9 cellular contexts compared by ENCODE assay signal in genomic region chr1:202018476-202019234, GRCh38. TPM values are rescaled to one million over a fixed set of nuclear protein-coding genes. Genes with fewer than 3 reads are reported as not detected.
DNase-seq lines count a peak whose midpoint lies in the region; ATAC-seq and TF ChIP-seq lines count a peak whose summit lies in the region.
"Had no signal": no experiment of that assay in that cellular context is flagged by ENCODE, and none has a peak within 500 bp of the region (broad histone marks: within the 10 kb centered on the region; RNA-seq: fewer than 3 reads in every experiment).

No MANE protein-coding gene starts in this region.

- H3K36me3 ChIP-seq in Peyer's patch (peaks cover 0 to 22% (median 0%) of the 10 kb centered on the region in 3 donors), iPS-15b (ENCODE audit: control insufficient read depth, insufficient read depth, low read length) (peaks cover 25% of the 10 kb centered on the region)

- in situ Hi-C loops in GM13976 (cut with MboI; ENCODE audit: low sequenced_read_pairs, unreplicated experiment): no loop called here

- H3K27me3 ChIP-seq in Peyer's patch (no peaks in the 10 kb centered on the region), iPS-15b (ENCODE audit: control insufficient read depth, insufficient read depth, low read length) (no peaks in the 10 kb centered on the region)

- H3K9me3 Mint-ChIP-seq in type B pancreatic cell: no peaks in the 10 kb centered on the region

- peak overlapping the region; percentile 42 for H3K9ac ChIP-seq in iPS-15b (ENCODE audit: low read depth, low read length)

- DNase-seq in M059J (ENCODE audit: low read depth) (peak; percentile 74), Peyer's patch (peak in 2 of 3 donors; percentile 86 to 90), type B pancreatic cell (ENCODE audit: extremely low spot score, unreplicated experiment) (no peak), GM13976 (ENCODE audit: low spot score) (no peak)
- DNase-seq in stimulated activated CD4-positive, alpha-beta T cell treated with anti-CD3 and anti-CD28 coated beads, Interleukin-2, amount 100 ng/mL, for 24 hours: no peak
- DNase-seq: anterior cingulate cortex, T1000 had no signal

- H3K4me1 ChIP-seq in Peyer's patch (peaks cover 0 to 8% (median 0%) of the 10 kb centered on the region in 4 donors), iPS-15b (ENCODE audit: control insufficient read depth, insufficient read depth, low read length) (peaks cover 25% of the 10 kb centered on the region)

- H3K9me3 ChIP-seq in Peyer's patch (no peaks in the 10 kb centered on the region), iPS-15b (ENCODE audit: control insufficient read depth, insufficient read depth, low read length) (no peaks in the 10 kb centered on the region)

- peak overlapping the region in 3 of 4 donors; percentile 80 to 99 (median 96) for H3K27ac ChIP-seq in Peyer's patch

- no peak for TF ChIP-seq CTCF in Peyer's patch (IDR thresholded peaks at IDR 0.05)
- no peak for TF ChIP-seq CTCF in type B pancreatic cell (conservative IDR thresholded peaks at IDR 0.05)
- no peak for TF ChIP-seq CTCF in GM13976 (IDR thresholded peaks at IDR 0.05; ENCODE audit: borderline replicate concordance, control extremely low read depth, extremely low read depth, insufficient read depth, missing control alignments)

- H3K4me3 Mint-ChIP-seq in type B pancreatic cell: peak overlapping the region; percentile 78

- H3K27me3 Mint-ChIP-seq in type B pancreatic cell: no peaks in the 10 kb centered on the region

- peak; percentile 42 to 70 for TF ChIP-seq POLR2A in Peyer's patch (IDR thresholded peaks at IDR 0.05)

- H3K4me1 Mint-ChIP-seq in type B pancreatic cell (ENCODE audit: unreplicated experiment): peaks cover 37% of the 10 kb centered on the region

- peaks cover 20% of the 10 kb centered on the region for H3K36me3 Mint-ChIP-seq in type B pancreatic cell

- peak overlapping the region in 2 of 4 donors; percentile 32 to 37 for H3K4me3 ChIP-seq in Peyer's patch
- H3K4me3 ChIP-seq in iPS-15b (ENCODE audit: low read depth, low read length): no peak overlapping the region

- H3K27ac Mint-ChIP-seq in type B pancreatic cell: peak overlapping the region; percentile 96

- no peak for ATAC-seq in GM21619 (IDR thresholded peaks at IDR 0.05; ENCODE audit: unreplicated experiment)

RNA-seq across cellular contexts. Expression of gene ELF3, which starts 8.3 kb away (rescaled TPM):
- 0.15 and 2.3 TPM in 2 replicates for total RNA-seq in M059J (2014; rRNA removed; shearing (Covaris generic))
- total RNA-seq in Peyer's patch (100 to 1,000 TPM; 497 to 741 (median 654) TPM), type B pancreatic cell (ENCODE audit: low replicate concordance) (237 and 498 TPM in 2 replicates)

RNA-seq across cellular contexts. Expression of gene RNPEP, which starts 36.2 kb away (rescaled TPM):
- total RNA-seq in M059J (2014; rRNA removed; shearing (Covaris generic)): 76.3 and 119 TPM in 2 replicates
- total RNA-seq in Peyer's patch: 100 to 1,000 TPM; 165 to 257 (median 204) TPM
- 57.3 and 63.9 TPM in 2 replicates for total RNA-seq in type B pancreatic cell (ENCODE audit: low replicate concordance)

Comparison
In these comparisons a context has a peak if more than half of its experiments do, and no peak if none do; other contexts are left out.
1. DNase-seq: peak in M059J (single experiment) and Peyer's patch (2 of 3); none in type B pancreatic cell (single experiment), stimulated activated CD4-positive, alpha-beta T cell treated with anti-CD3 and anti-CD28 coated beads, Interleukin-2, amount 100 ng/mL, for 24 hours (0 of 2) and GM13976 (single experiment).
2. RNA of gene ELF3, which starts 8.3 kb away (total RNA-seq): 497 to 741 TPM in Peyer's patch and 237 to 498 TPM in type B pancreatic cell; 0.15 to 2.3 TPM in M059J; every median in the first group is over 10 times any median in the second.